In the genomic region with DNA sequence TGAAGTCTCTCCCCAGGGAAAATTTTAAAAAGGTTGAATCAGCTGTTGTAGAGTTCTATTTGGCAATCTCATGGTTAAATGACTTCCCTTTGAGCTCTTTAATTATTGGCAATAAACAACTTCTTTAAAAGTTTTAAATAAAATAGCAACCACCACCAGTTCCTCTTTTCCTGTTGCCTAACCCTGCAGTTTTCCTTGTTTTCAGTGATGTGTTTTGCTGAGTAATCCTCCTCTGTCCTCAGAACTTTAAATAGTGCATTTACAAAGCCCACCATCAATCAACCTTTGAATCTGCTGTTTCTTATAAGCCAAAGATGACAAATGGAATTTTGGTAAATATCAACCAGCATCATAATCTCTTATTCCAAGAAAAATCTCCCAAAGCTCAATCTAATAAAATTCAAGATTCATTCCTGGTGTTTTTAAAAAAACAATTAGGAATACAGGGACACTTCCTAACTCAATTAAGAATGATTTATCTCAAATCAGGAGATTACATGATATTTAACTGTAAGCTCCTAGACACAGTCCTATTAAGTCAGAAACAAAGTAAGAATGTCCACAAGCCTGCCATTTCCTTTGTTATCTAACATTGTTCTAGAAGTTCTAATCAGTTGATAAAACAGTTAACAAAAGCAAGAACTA, we compare ENCODE assay signal across 32 cellular contexts. TPM values are rescaled to one million over a fixed set of nuclear protein-coding genes. Genes with fewer than 3 reads are reported as not detected.
DNase-seq lines count a peak whose midpoint lies in the region; ATAC-seq, FAIRE-seq and TF ChIP-seq lines count a peak whose summit lies in the region.
"Had no signal": no experiment of that assay in that cellular context is flagged by ENCODE, and none has a peak within 500 bp of the region (broad histone marks: within the 10 kb centered on the region; RNA-seq: fewer than 3 reads in every experiment).

No MANE protein-coding gene starts in this region.

- no peaks in the 10 kb centered on the region for H3K9me3 Mint-ChIP-seq in memory B cell
- H3K9me3 Mint-ChIP-seq: activated CD4-positive, alpha-beta T cell treated with anti-CD3 and anti-CD28 coated beads, Interleukin-2, amount 10 ng/mL, durations not matched to agents 24 days and 14 days; CD4-positive, alpha-beta T cell; natural killer cell; T-helper 1 cell treated with Interleukin-12 subunit alpha and Interleukin-12 subunit beta and Interleukin-4 antibody, amounts not matched to agents 30 μg/mL and 1 μg/mL, for 36 hours had no signal

- FAIRE-seq in HTR-8/SVneo (lab: Jason Lieb, UNC): no peak
- FAIRE-seq: colon, frontal cortex had no signal

- no peaks in the 10 kb centered on the region for H3K27me3 ChIP-seq in thyroid gland
- H3K27me3 ChIP-seq: spleen, uterus had no signal

- DNase-seq in CD1c-positive myeloid dendritic cell (ENCODE audit: extremely low spot score): peak; percentile 81
- DNase-seq in MV-4-11 (lab: John Stamatoyannopoulos, UW): peak; percentile 95
- DNase-seq in T-helper 17 cell: no peak
- DNase-seq in memory B cell (ENCODE audit: low spot score in 2 of 2): no peak
- DNase-seq in HTR-8/SVneo (ENCODE audit: insufficient read length, low spot score): no peak
- no peak for DNase-seq in thyroid gland
- no peak for DNase-seq in GM19238 (ENCODE audit: insufficient read length, low spot score)
- DNase-seq: activated CD4-positive, alpha-beta T cell treated with anti-CD3 and anti-CD28 coated beads, Interleukin-2, amount 10 ng/mL, durations not matched to agents 24 days and 14 days; activated naive CD4-positive, alpha-beta T cell treated with Interleukin-2 at 50 U/mL for 16 hours; activated T-cell treated with anti-CD3 and anti-CD28 coated beads, Interleukin-2, amount 50 U/mL, for 48 hours; adrenal gland; CD4-positive, alpha-beta T cell; effector memory CD4-positive, alpha-beta T cell; natural killer cell; NCI-H146; NCI-H524 treated with DMSO at 0.1 percent for 48 hours; PC-3; retina; spleen; stimulated activated CD4-positive, alpha-beta T cell treated with anti-CD3 and anti-CD28 coated beads, Interleukin-4, amount 100 ng/mL, for 24 hours; stimulated activated naive CD4-positive, alpha-beta T cell; uterus had no signal

- intact Hi-C loops in thyroid gland (cut with DNase I): loop anchor here (10.0 kb wide), 2 partner anchors 68 to 308 kb away; no protein-coding TSS in a partner anchor

- H3K4me1 ChIP-seq in thyroid gland: peaks cover 0 to 6% of the 10 kb centered on the region in 2 donors
- H3K4me1 ChIP-seq: adrenal gland, uterus had no signal

- H3K4me3 Mint-ChIP-seq in T-helper 17 cell: no peak overlapping the region
- no peak overlapping the region for H3K4me3 Mint-ChIP-seq in memory B cell
- H3K4me3 Mint-ChIP-seq: activated CD4-positive, alpha-beta T cell treated with anti-CD3 and anti-CD28 coated beads, Interleukin-2, amount 10 ng/mL, durations not matched to agents 24 days and 14 days; CD4-positive, alpha-beta T cell; natural killer cell; T-helper 1 cell treated with Interleukin-12 subunit alpha and Interleukin-12 subunit beta and Interleukin-4 antibody, amounts not matched to agents 30 μg/mL and 1 μg/mL, for 36 hours had no signal

- no peak for TF ChIP-seq POLR2A in thyroid gland (IDR thresholded peaks at IDR 0.05)

- no peak for ATAC-seq in T-helper 17 cell
- ATAC-seq in memory B cell (ENCODE audit: low read depth): no peak
- ATAC-seq in GM18861 (IDR thresholded peaks at IDR 0.05; ENCODE audit: unreplicated experiment): no peak
- ATAC-seq: esophagus mucosa, left lobe of liver, natural killer cell, PC-3, Right ventricle myocardium inferior had no signal

- H3K36me3 ChIP-seq in thyroid gland: no peaks in the 10 kb centered on the region
- H3K36me3 ChIP-seq: adrenal gland, spleen, uterus had no signal

- H3K36me3 Mint-ChIP-seq in T-helper 17 cell (ENCODE audit: low read depth) (peaks cover 9% of the 10 kb centered on the region), memory B cell (peaks cover 2% of the 10 kb centered on the region)
- H3K36me3 Mint-ChIP-seq: natural killer cell had no signal

- H3K27ac Mint-ChIP-seq in T-helper 17 cell (peak overlapping the region; percentile 63), memory B cell (peak overlapping the region; percentile 40)
- H3K27ac Mint-ChIP-seq: activated CD4-positive, alpha-beta T cell treated with anti-CD3 and anti-CD28 coated beads, Interleukin-2, amount 10 ng/mL, durations not matched to agents 24 days and 14 days; CD4-positive, alpha-beta T cell; natural killer cell; T-helper 1 cell treated with Interleukin-12 subunit alpha and Interleukin-12 subunit beta and Interleukin-4 antibody, amounts not matched to agents 30 μg/mL and 1 μg/mL, for 36 hours had no signal

- no peak overlapping the region for H3K4me3 ChIP-seq in thyroid gland (replicated peaks in 1 of 3)
- H3K4me3 ChIP-seq: adrenal gland, spleen, uterus had no signal

- H3K27me3 Mint-ChIP-seq in T-helper 17 cell (peaks cover 35% of the 10 kb centered on the region), memory B cell (no peaks in the 10 kb centered on the region)

- H3K9me3 ChIP-seq in T-helper 17 cell (ENCODE audit: control insufficient read depth, low read length, poor library complexity, severe bottlenecking) (no peaks in the 10 kb centered on the region), thyroid gland (no peaks in the 10 kb centered on the region)
- H3K9me3 ChIP-seq: adrenal gland, spleen, uterus had no signal

- no peak overlapping the region for H3K27ac ChIP-seq in thyroid gland
- H3K27ac ChIP-seq: adrenal gland, spleen, uterus, VCaP had no signal

- H3K4me1 Mint-ChIP-seq in T-helper 17 cell (peaks cover 28% of the 10 kb centered on the region), memory B cell (peaks cover 27% of the 10 kb centered on the region)
- H3K4me1 Mint-ChIP-seq: natural killer cell had no signal

- no peak for TF ChIP-seq CTCF in thyroid gland (IDR thresholded peaks at IDR 0.05)

RNA-seq across cellular contexts. Expression of a gene that starts 14.8 kb away (rescaled TPM):
- total RNA-seq in T-helper 17 cell: not detected
- under 1 TPM in 3 of 4 donors, not detected in 1; 0.11 to 0.68 (median 0.38) TPM for total RNA-seq in thyroid gland
- total RNA-seq: activated CD4-positive, alpha-beta T cell treated with anti-CD3 and anti-CD28 coated beads, Interleukin-2, amount 10 ng/mL, durations not matched to agents 24 days and 14 days; adrenal gland; CD4-positive, alpha-beta T cell; esophagus mucosa; frontal cortex; left lobe of liver; natural killer cell; osteocyte; Right ventricle myocardium inferior; spleen; temporal lobe had no signal

RNA-seq across cellular contexts. Expression of a gene that starts 49.4 kb away (rescaled TPM):
- total RNA-seq in T-helper 17 cell (under 1 TPM in 1 of 2 donors, not detected in 1; 0.50 TPM), thyroid gland (1 to 10 TPM; 1.2 to 1.7 (median 1.6) TPM)
- total RNA-seq: activated CD4-positive, alpha-beta T cell treated with anti-CD3 and anti-CD28 coated beads, Interleukin-2, amount 10 ng/mL, durations not matched to agents 24 days and 14 days; adrenal gland; CD4-positive, alpha-beta T cell; osteocyte; PC-3; temporal lobe had no signal

Comparison
In these comparisons a context has a peak if more than half of its experiments do, and no peak if none do; other contexts are left out.
1. DNase-seq: peak in CD1c-positive myeloid dendritic cell (single experiment) and MV-4-11 (single experiment); none in T-helper 17 cell (0 of 3), memory B cell (0 of 2), HTR-8/SVneo (single experiment), thyroid gland (0 of 2) and GM19238 (single experiment).